Comparison of ENCODE assay signal across 1 cellular context in the genomic region with DNA sequence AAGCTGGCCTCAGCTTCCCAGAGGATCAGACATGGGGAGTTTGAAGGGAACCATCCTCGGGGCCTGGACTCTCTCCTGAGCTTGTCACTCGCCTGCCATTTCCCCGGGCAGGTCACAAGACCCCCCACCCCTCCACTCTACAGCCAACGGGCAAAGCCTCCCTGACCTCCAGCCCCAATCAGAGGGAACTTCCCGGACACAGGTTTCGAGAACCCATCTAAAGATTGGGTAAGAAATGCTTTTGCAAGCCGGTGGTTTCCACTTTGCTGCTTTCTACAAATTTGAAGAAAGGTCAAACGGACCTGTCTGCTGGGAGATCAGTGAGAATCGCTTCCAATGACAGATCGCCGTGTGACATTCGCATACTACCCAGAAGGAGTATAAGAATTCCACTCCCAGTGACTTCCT.
TF ChIP-seq lines count a peak whose summit lies in the region.

No MANE protein-coding gene starts in this region.

TF ChIP-seq in GM12878, 131 proteins besides CTCF, POLR2A, EP300 and RAD21 (continued from another document and continues in another):
- TF ChIP-seq, protein P1, sequence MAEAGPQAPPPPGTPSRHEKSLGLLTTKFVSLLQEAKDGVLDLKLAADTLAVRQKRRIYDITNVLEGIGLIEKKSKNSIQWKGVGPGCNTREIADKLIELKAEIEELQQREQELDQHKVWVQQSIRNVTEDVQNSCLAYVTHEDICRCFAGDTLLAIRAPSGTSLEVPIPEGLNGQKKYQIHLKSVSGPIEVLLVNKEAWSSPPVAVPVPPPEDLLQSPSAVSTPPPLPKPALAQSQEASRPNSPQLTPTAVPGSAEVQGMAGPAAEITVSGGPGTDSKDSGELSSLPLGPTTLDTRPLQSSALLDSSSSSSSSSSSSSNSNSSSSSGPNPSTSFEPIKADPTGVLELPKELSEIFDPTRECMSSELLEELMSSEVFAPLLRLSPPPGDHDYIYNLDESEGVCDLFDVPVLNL (IDR thresholded peaks at IDR 0.05; ENCODE audit: low read depth, low read length), result no peak
- no peak for TF ChIP-seq TBL1XR1 (IDR thresholded peaks at IDR 0.05; ENCODE audit: low read depth, low read length)
- no peak for TF ChIP-seq KAT2A (conservative IDR thresholded peaks at IDR 0.05; ENCODE audit: control insufficient read depth, low read depth, low read length)
- TF ChIP-seq, protein P2, sequence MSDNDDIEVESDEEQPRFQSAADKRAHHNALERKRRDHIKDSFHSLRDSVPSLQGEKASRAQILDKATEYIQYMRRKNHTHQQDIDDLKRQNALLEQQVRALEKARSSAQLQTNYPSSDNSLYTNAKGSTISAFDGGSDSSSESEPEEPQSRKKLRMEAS (IDR thresholded peaks at IDR 0.05; ENCODE audit: low read depth, low read length), result no peak
- TF ChIP-seq HDGF (IDR thresholded peaks at IDR 0.05), result no peak
- no peak for TF ChIP-seq MYB (IDR thresholded peaks at IDR 0.05; ENCODE audit: borderline replicate concordance, low read depth, low read length)
- TF ChIP-seq SUZ12 (IDR thresholded peaks at IDR 0.05; ENCODE audit: unreplicated experiment), result no peak
- TF ChIP-seq ZNF217 (IDR thresholded peaks at IDR 0.05), result no peak
- TF ChIP-seq, protein P3, sequence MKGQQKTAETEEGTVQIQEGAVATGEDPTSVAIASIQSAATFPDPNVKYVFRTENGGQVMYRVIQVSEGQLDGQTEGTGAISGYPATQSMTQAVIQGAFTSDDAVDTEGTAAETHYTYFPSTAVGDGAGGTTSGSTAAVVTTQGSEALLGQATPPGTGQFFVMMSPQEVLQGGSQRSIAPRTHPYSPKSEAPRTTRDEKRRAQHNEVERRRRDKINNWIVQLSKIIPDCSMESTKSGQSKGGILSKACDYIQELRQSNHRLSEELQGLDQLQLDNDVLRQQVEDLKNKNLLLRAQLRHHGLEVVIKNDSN (IDR thresholded peaks at IDR 0.05; ENCODE audit: borderline replicate concordance, extremely low read length, insufficient read depth, low read depth, low read length), result no peak
- TF ChIP-seq, protein P4, sequence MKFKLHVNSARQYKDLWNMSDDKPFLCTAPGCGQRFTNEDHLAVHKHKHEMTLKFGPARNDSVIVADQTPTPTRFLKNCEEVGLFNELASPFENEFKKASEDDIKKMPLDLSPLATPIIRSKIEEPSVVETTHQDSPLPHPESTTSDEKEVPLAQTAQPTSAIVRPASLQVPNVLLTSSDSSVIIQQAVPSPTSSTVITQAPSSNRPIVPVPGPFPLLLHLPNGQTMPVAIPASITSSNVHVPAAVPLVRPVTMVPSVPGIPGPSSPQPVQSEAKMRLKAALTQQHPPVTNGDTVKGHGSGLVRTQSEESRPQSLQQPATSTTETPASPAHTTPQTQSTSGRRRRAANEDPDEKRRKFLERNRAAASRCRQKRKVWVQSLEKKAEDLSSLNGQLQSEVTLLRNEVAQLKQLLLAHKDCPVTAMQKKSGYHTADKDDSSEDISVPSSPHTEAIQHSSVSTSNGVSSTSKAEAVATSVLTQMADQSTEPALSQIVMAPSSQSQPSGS (IDR thresholded peaks at IDR 0.05; ENCODE audit: low read length), result no peak
- no peak for TF ChIP-seq NR2C2 (IDR thresholded peaks at IDR 0.05; ENCODE audit: borderline replicate concordance, control insufficient read depth, insufficient read length, low read depth)
- TF ChIP-seq DPF2 (IDR thresholded peaks at IDR 0.05), result no peak
- no peak for TF ChIP-seq POU2F2 (IDR thresholded peaks at IDR 0.05; ENCODE audit: borderline replicate concordance, low read depth, low read length)
- TF ChIP-seq NFYA (IDR thresholded peaks at IDR 0.05; ENCODE audit: borderline replicate concordance, low read depth, low read length), result no peak
- TF ChIP-seq, protein P5, sequence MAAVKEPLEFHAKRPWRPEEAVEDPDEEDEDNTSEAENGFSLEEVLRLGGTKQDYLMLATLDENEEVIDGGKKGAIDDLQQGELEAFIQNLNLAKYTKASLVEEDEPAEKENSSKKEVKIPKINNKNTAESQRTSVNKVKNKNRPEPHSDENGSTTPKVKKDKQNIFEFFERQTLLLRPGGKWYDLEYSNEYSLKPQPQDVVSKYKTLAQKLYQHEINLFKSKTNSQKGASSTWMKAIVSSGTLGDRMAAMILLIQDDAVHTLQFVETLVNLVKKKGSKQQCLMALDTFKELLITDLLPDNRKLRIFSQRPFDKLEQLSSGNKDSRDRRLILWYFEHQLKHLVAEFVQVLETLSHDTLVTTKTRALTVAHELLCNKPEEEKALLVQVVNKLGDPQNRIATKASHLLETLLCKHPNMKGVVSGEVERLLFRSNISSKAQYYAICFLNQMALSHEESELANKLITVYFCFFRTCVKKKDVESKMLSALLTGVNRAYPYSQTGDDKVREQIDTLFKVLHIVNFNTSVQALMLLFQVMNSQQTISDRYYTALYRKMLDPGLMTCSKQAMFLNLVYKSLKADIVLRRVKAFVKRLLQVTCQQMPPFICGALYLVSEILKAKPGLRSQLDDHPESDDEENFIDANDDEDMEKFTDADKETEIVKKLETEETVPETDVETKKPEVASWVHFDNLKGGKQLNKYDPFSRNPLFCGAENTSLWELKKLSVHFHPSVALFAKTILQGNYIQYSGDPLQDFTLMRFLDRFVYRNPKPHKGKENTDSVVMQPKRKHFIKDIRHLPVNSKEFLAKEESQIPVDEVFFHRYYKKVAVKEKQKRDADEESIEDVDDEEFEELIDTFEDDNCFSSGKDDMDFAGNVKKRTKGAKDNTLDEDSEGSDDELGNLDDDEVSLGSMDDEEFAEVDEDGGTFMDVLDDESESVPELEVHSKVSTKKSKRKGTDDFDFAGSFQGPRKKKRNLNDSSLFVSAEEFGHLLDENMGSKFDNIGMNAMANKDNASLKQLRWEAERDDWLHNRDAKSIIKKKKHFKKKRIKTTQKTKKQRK (IDR thresholded peaks at IDR 0.05; ENCODE audit: low read depth, low read length), result no peak
- peak; percentile 69 for TF ChIP-seq YY1 (IDR thresholded peaks at IDR 0.05; ENCODE audit: low read depth, low read length)
- no peak for TF ChIP-seq HDAC6 (IDR thresholded peaks at IDR 0.05; ENCODE audit: unreplicated experiment)
- no peak for TF ChIP-seq ZNF384 (IDR thresholded peaks at IDR 0.05; ENCODE audit: borderline replicate concordance, low read depth, low read length)
- no peak for TF ChIP-seq ZZZ3 (IDR thresholded peaks at IDR 0.05; ENCODE audit: control insufficient read depth, insufficient read length, low read depth)
- TF ChIP-seq, protein P6, sequence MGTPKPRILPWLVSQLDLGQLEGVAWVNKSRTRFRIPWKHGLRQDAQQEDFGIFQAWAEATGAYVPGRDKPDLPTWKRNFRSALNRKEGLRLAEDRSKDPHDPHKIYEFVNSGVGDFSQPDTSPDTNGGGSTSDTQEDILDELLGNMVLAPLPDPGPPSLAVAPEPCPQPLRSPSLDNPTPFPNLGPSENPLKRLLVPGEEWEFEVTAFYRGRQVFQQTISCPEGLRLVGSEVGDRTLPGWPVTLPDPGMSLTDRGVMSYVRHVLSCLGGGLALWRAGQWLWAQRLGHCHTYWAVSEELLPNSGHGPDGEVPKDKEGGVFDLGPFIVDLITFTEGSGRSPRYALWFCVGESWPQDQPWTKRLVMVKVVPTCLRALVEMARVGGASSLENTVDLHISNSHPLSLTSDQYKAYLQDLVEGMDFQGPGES (IDR thresholded peaks at IDR 0.05), result no peak
- TF ChIP-seq, protein P7, sequence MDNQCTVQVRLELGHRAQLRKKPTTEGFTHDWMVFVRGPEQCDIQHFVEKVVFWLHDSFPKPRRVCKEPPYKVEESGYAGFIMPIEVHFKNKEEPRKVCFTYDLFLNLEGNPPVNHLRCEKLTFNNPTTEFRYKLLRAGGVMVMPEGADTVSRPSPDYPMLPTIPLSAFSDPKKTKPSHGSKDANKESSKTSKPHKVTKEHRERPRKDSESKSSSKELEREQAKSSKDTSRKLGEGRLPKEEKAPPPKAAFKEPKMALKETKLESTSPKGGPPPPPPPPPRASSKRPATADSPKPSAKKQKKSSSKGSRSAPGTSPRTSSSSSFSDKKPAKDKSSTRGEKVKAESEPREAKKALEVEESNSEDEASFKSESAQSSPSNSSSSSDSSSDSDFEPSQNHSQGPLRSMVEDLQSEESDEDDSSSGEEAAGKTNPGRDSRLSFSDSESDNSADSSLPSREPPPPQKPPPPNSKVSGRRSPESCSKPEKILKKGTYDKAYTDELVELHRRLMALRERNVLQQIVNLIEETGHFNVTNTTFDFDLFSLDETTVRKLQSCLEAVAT (IDR thresholded peaks at IDR 0.05), result no peak
- no peak for TF ChIP-seq TARDBP (IDR thresholded peaks at IDR 0.05; ENCODE audit: borderline replicate concordance)
- no peak for TF ChIP-seq SPI1 (IDR thresholded peaks at IDR 0.05; ENCODE audit: borderline replicate concordance, insufficient read depth, low read depth, low read length)
- TF ChIP-seq SMAD1 (IDR thresholded peaks at IDR 0.05; ENCODE audit: low read depth, partially characterized antibody), result no peak
- no peak for TF ChIP-seq TCF7 (IDR thresholded peaks at IDR 0.05; ENCODE audit: borderline replicate concordance)
- no peak for TF ChIP-seq ZSCAN29 (IDR thresholded peaks at IDR 0.05)
- no peak for TF ChIP-seq NRF1 (conservative IDR thresholded peaks at IDR 0.05; ENCODE audit: low read depth, low read length)
- TF ChIP-seq, protein P8, sequence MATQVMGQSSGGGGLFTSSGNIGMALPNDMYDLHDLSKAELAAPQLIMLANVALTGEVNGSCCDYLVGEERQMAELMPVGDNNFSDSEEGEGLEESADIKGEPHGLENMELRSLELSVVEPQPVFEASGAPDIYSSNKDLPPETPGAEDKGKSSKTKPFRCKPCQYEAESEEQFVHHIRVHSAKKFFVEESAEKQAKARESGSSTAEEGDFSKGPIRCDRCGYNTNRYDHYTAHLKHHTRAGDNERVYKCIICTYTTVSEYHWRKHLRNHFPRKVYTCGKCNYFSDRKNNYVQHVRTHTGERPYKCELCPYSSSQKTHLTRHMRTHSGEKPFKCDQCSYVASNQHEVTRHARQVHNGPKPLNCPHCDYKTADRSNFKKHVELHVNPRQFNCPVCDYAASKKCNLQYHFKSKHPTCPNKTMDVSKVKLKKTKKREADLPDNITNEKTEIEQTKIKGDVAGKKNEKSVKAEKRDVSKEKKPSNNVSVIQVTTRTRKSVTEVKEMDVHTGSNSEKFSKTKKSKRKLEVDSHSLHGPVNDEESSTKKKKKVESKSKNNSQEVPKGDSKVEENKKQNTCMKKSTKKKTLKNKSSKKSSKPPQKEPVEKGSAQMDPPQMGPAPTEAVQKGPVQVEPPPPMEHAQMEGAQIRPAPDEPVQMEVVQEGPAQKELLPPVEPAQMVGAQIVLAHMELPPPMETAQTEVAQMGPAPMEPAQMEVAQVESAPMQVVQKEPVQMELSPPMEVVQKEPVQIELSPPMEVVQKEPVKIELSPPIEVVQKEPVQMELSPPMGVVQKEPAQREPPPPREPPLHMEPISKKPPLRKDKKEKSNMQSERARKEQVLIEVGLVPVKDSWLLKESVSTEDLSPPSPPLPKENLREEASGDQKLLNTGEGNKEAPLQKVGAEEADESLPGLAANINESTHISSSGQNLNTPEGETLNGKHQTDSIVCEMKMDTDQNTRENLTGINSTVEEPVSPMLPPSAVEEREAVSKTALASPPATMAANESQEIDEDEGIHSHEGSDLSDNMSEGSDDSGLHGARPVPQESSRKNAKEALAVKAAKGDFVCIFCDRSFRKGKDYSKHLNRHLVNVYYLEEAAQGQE (IDR thresholded peaks at IDR 0.05; ENCODE audit: low read depth, low read length), result no peak
- TF ChIP-seq, protein P9, sequence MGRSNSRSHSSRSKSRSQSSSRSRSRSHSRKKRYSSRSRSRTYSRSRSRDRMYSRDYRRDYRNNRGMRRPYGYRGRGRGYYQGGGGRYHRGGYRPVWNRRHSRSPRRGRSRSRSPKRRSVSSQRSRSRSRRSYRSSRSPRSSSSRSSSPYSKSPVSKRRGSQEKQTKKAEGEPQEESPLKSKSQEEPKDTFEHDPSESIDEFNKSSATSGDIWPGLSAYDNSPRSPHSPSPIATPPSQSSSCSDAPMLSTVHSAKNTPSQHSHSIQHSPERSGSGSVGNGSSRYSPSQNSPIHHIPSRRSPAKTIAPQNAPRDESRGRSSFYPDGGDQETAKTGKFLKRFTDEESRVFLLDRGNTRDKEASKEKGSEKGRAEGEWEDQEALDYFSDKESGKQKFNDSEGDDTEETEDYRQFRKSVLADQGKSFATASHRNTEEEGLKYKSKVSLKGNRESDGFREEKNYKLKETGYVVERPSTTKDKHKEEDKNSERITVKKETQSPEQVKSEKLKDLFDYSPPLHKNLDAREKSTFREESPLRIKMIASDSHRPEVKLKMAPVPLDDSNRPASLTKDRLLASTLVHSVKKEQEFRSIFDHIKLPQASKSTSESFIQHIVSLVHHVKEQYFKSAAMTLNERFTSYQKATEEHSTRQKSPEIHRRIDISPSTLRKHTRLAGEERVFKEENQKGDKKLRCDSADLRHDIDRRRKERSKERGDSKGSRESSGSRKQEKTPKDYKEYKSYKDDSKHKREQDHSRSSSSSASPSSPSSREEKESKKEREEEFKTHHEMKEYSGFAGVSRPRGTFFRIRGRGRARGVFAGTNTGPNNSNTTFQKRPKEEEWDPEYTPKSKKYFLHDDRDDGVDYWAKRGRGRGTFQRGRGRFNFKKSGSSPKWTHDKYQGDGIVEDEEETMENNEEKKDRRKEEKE (IDR thresholded peaks at IDR 0.05), result no peak
- no peak for TF ChIP-seq PAX8 (IDR thresholded peaks at IDR 0.05)
- TF ChIP-seq, protein P10, sequence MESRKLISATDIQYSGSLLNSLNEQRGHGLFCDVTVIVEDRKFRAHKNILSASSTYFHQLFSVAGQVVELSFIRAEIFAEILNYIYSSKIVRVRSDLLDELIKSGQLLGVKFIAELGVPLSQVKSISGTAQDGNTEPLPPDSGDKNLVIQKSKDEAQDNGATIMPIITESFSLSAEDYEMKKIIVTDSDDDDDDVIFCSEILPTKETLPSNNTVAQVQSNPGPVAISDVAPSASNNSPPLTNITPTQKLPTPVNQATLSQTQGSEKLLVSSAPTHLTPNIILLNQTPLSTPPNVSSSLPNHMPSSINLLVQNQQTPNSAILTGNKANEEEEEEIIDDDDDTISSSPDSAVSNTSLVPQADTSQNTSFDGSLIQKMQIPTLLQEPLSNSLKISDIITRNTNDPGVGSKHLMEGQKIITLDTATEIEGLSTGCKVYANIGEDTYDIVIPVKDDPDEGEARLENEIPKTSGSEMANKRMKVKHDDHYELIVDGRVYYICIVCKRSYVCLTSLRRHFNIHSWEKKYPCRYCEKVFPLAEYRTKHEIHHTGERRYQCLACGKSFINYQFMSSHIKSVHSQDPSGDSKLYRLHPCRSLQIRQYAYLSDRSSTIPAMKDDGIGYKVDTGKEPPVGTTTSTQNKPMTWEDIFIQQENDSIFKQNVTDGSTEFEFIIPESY (IDR thresholded peaks at IDR 0.05), result no peak
- 0 out of 2 replicates have a peak, but pooled peaks have one; percentile 16 for TF ChIP-seq SMAD5 (IDR thresholded peaks at IDR 0.05; ENCODE audit: low read depth)
- no peak for TF ChIP-seq ESRRA (IDR thresholded peaks at IDR 0.05; ENCODE audit: low read length)
- TF ChIP-seq NFIC (IDR thresholded peaks at IDR 0.05; ENCODE audit: low read depth, low read length), result no peak
- no peak for TF ChIP-seq STAT1 (conservative IDR thresholded peaks at IDR 0.05)
- no peak for TF ChIP-seq EGR1 (IDR thresholded peaks at IDR 0.05; ENCODE audit: borderline replicate concordance in 1 of 2, low read depth in 2 of 2, low read length in 2 of 2)
- TF ChIP-seq NR2C1 (IDR thresholded peaks at IDR 0.05), result peak; percentile 16; the same call in 1 of the 2 replicates
- TF ChIP-seq CBX5 (IDR thresholded peaks at IDR 0.05; ENCODE audit: low read depth), result no peak
- TF ChIP-seq IKZF2 (IDR thresholded peaks at IDR 0.05), result no peak
- TF ChIP-seq RBBP5 (conservative IDR thresholded peaks at IDR 0.05), result 0 out of 2 replicates have a peak, but pooled peaks have one; percentile 61
